ENCODE assay signal across 9 cellular contexts in the genomic region with DNA sequence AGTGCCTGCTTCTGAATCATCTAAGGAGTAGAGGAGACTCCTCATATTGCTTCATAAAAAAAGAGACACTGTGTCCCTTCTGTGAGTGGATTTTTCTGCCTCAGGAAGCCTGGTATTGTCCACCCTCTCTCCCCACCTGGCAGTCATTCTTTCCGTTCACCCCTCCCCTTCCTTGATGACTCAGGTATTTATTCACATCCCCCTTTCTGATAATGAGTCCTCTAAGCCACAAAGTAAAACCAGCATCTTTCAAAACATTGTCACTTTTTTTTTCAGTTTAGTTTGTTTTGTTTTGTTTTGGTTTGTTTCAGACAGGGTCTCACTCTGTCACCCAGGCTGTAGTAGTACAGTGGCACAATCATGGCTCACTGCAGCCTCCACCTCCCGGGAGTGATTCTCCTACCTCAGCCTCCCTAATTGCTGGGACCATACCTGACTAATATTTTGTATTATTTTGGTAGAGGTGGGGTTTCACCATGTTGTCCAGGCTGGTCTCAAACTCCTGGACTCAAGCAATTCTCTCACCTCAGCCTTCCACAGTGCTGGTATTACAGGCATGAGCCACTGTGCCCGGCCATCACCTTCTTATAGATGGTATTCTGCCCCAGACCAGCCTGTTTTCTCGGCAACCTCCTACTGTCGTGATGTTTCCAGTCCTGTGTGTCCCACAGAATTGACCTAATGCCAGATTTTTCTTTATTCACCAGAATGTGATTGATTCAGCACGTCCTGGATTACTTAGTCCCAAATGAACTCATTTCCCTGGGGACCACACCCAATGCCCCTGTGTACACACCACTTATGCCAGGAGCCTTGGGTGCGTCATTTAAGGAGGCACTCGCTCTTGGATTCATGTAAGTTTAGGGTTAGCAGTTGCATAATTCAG.
DNase-seq lines count a peak whose midpoint lies in the region; ATAC-seq and TF ChIP-seq lines count a peak whose summit lies in the region.
"Had no signal": no experiment of that assay in that cellular context is flagged by ENCODE, and none has a peak within 500 bp of the region (broad histone marks: within the 10 kb centered on the region; RNA-seq: fewer than 3 reads in every experiment).

No MANE protein-coding gene starts in this region.

- DNase-seq in DMS153 treated with DMSO at 0.1 percent for 48 hours (lab: John Stamatoyannopoulos, UW; ENCODE audit: unreplicated experiment): peak; percentile 26
- peak; percentile 16 for DNase-seq in UCSD-AML1 (lab: John Stamatoyannopoulos, UW; ENCODE audit: unreplicated experiment)
- peak; percentile 35 for DNase-seq in hepatocyte (ENCODE audit: low spot score)
- no peak for DNase-seq in activated gamma-delta T cell treated with Interleukin-2 at 50 U/mL for 16 hours
- no peak for DNase-seq in NCI-H1105 (lab: John Stamatoyannopoulos, UW)
- no peak for DNase-seq in tibial nerve (ENCODE audit: low spot score in 2 of 2)

- no peak overlapping the region for H3K4me2 ChIP-seq in hepatocyte

- H3K27me3 ChIP-seq in hepatocyte (peaks cover 10% of the 10 kb centered on the region), tibial nerve (no peaks in the 10 kb centered on the region)

- H3K4me1 ChIP-seq in hepatocyte (ENCODE audit: insufficient read depth) (peaks cover 16% of the 10 kb centered on the region), tibial nerve (peaks cover 0 to 24% (median 5%) of the 10 kb centered on the region in 4 donors)

- no peaks in the 10 kb centered on the region for H4K20me1 ChIP-seq in hepatocyte (ENCODE audit: insufficient read depth, poor library complexity, severe bottlenecking)

- H3K4me3 ChIP-seq in hepatocyte: no peak overlapping the region
- no peak overlapping the region for H3K4me3 ChIP-seq in tibial nerve

- no peak overlapping the region for H2AFZ ChIP-seq in hepatocyte

- TF ChIP-seq CTCF in hepatocyte (IDR thresholded peaks at IDR 0.05; ENCODE audit: poor library complexity) (no peak), tibial nerve (IDR thresholded peaks at IDR 0.05) (no peak)

- H3K9me3 ChIP-seq in hepatocyte (ENCODE audit: low read depth) (no peaks in the 10 kb centered on the region), tibial nerve (no peaks in the 10 kb centered on the region)

- H3K27ac ChIP-seq in hepatocyte: no peak overlapping the region
- H3K27ac ChIP-seq in tibial nerve: no peak overlapping the region
- H3K27ac ChIP-seq: HL-60 had no signal

- no peak for TF ChIP-seq POLR2A in tibial nerve (IDR thresholded peaks at IDR 0.05)

- ATAC-seq in GM19452 (IDR thresholded peaks at IDR 0.05; ENCODE audit: unreplicated experiment) (peak; percentile 92), HG03354 (IDR thresholded peaks at IDR 0.05; ENCODE audit: poor library complexity, severe bottlenecking, unreplicated experiment) (peak; percentile 96)

- peak in 1 of 2 donors; percentile 55 for TF ChIP-seq EP300 in tibial nerve (IDR thresholded peaks at IDR 0.05)

- no peaks in the 10 kb centered on the region for H3K9me2 ChIP-seq in hepatocyte (replicated peaks; ENCODE audit: insufficient read depth)

- no peaks in the 10 kb centered on the region for H3K79me2 ChIP-seq in hepatocyte

- 54% methylated on average over 8 of the region's 8 CpGs for WGBS in hepatocyte (ENCODE audit: low lambda C conversion rate, missing lambda C conversion rate)
- WGBS in tibial nerve, 2 donors: 77 to 82% methylated on average over 8 of the region's 8 CpGs

- H3K36me3 ChIP-seq in hepatocyte (replicated peaks; ENCODE audit: insufficient read depth, low read depth): no peaks in the 10 kb centered on the region
- no peaks in the 10 kb centered on the region for H3K36me3 ChIP-seq in tibial nerve

Comparison
In these comparisons a context has a peak if more than half of its experiments do, and no peak if none do; other contexts are left out.
1. DNase-seq: peak in DMS153 treated with DMSO at 0.1 percent for 48 hours (single experiment), UCSD-AML1 (single experiment) and hepatocyte (single experiment); none in activated gamma-delta T cell treated with Interleukin-2 at 50 U/mL for 16 hours (single experiment), NCI-H1105 (single experiment) and tibial nerve (0 of 2).